ENCODE assay signal across 1 cellular context in genomic region chr1:18901147-18901951, GRCh38.
TF ChIP-seq lines count a peak whose summit lies in the region.

No MANE protein-coding gene starts in this region.

TF ChIP-seq in HepG2, 621 proteins besides CTCF, POLR2A, EP300 and RAD21 (continued from another document):
- 0 out of 2 replicates have a peak, but pooled peaks have one; percentile 49 for TF ChIP-seq ZNF646 (CRISPR knock-in tag; IDR thresholded peaks at IDR 0.05)
- peak; percentile 87 for TF ChIP-seq ZNF614 (CRISPR knock-in tag; IDR thresholded peaks at IDR 0.05; ENCODE audit: borderline replicate concordance)
- no peak for TF ChIP-seq CEBPZ (IDR thresholded peaks at IDR 0.05; ENCODE audit: low read length)
- TF ChIP-seq DBP (CRISPR knock-in tag; IDR thresholded peaks at IDR 0.05; ENCODE audit: not compliant biosample characterization), result no peak
- TF ChIP-seq THYN1 (CRISPR knock-in tag; IDR thresholded peaks at IDR 0.05; ENCODE audit: borderline replicate concordance, low read depth), result no peak
- TF ChIP-seq ZKSCAN8 (CRISPR knock-in tag; IDR thresholded peaks at IDR 0.05; ENCODE audit: borderline replicate concordance), result peak; percentile 80; the same call in 1 of the 2 replicates
- no peak for TF ChIP-seq NFE2 (CRISPR knock-in tag; IDR thresholded peaks at IDR 0.05)
- TF ChIP-seq POGK (CRISPR knock-in tag; conservative IDR thresholded peaks at IDR 0.05), result no peak
- peak; percentile 76; the same call in 1 of the 2 replicates for TF ChIP-seq KDM3A (CRISPR knock-in tag; IDR thresholded peaks at IDR 0.05; ENCODE audit: low read depth)
- no peak for TF ChIP-seq ZNF24 (IDR thresholded peaks at IDR 0.05)
- no peak for TF ChIP-seq ZNF724P (CRISPR knock-in tag; IDR thresholded peaks at IDR 0.05; ENCODE audit: borderline replicate concordance)
- no peak for TF ChIP-seq ZBTB39 (CRISPR knock-in tag; IDR thresholded peaks at IDR 0.05)
- no peak for TF ChIP-seq NKX3-1 (CRISPR knock-in tag; IDR thresholded peaks at IDR 0.05)
- TF ChIP-seq ZNF510 (CRISPR knock-in tag; IDR thresholded peaks at IDR 0.05; ENCODE audit: low read depth), result no peak
- peak; percentile 85 for TF ChIP-seq BCL6 (CRISPR knock-in tag; IDR thresholded peaks at IDR 0.05)
- TF ChIP-seq SUZ12 (IDR thresholded peaks at IDR 0.05; ENCODE audit: low read depth, low read length), result no peak
- TF ChIP-seq NFKB2 (CRISPR knock-in tag; IDR thresholded peaks at IDR 0.05; ENCODE audit: borderline replicate concordance), result peak; percentile 63; the same call in 1 of the 2 replicates
- TF ChIP-seq DR1 (CRISPR knock-in tag; IDR thresholded peaks at IDR 0.05), result no peak
- no peak for TF ChIP-seq ZNF749 (CRISPR knock-in tag; IDR thresholded peaks at IDR 0.05; ENCODE audit: borderline replicate concordance)
- TF ChIP-seq ZNF660 (CRISPR knock-in tag; IDR thresholded peaks at IDR 0.05; ENCODE audit: borderline replicate concordance, low read depth), result no peak
- no peak for TF ChIP-seq BATF2 (CRISPR knock-in tag; IDR thresholded peaks at IDR 0.05)
- TF ChIP-seq, protein P1, sequence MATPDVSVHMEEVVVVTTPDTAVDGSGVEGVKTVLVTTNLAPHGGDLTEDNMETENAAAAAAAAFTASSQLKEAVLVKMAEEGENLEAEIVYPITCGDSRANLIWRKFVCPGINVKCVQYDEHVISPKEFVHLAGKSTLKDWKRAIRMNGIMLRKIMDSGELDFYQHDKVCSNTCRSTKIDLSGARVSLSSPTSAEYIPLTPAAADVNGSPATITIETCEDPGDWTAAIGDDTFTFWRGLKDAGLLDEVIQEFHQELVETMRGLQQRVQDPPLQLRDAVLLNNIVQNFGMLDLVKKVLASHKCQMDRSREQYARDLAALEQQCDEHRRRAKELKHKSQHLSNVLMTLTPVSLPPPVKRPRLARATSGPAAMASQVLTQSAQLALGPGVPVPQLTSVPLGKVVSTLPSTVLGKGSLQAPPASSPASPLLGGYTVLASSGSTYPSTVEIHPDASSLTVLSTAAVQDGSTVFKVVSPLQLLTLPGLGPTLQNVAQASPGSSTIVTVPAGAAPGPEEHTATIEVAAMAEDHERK (CRISPR knock-in tag; IDR thresholded peaks at IDR 0.05; ENCODE audit: low read depth), result no peak
- TF ChIP-seq KDM5B (CRISPR knock-in tag; IDR thresholded peaks at IDR 0.05; ENCODE audit: borderline replicate concordance), result no peak
- no peak for TF ChIP-seq SMAD9 (CRISPR knock-in tag; IDR thresholded peaks at IDR 0.05)
- peak; percentile 75; the same call in 1 of the 2 replicates for TF ChIP-seq TCF7 (IDR thresholded peaks at IDR 0.05; ENCODE audit: low read depth)
- peak; percentile 42; the same call in 1 of the 2 replicates for TF ChIP-seq ZNF605 (CRISPR knock-in tag; IDR thresholded peaks at IDR 0.05)
- no peak for TF ChIP-seq GATA4 (IDR thresholded peaks at IDR 0.05; ENCODE audit: borderline replicate concordance, low read depth)
- no peak for TF ChIP-seq RARG (CRISPR knock-in tag; IDR thresholded peaks at IDR 0.05; ENCODE audit: low read depth)
- peak; percentile 35; the same call in 1 of the 2 replicates for TF ChIP-seq FOXJ3 (CRISPR knock-in tag; IDR thresholded peaks at IDR 0.05; ENCODE audit: borderline replicate concordance)
- TF ChIP-seq, protein P2, sequence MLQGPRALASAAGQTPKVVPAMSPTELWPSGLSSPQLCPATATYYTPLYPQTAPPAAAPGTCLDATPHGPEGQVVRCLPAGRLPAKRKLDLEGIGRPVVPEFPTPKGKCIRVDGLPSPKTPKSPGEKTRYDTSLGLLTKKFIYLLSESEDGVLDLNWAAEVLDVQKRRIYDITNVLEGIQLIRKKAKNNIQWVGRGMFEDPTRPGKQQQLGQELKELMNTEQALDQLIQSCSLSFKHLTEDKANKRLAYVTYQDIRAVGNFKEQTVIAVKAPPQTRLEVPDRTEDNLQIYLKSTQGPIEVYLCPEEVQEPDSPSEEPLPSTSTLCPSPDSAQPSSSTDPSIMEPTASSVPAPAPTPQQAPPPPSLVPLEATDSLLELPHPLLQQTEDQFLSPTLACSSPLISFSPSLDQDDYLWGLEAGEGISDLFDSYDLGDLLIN (CRISPR knock-in tag; IDR thresholded peaks at IDR 0.05; ENCODE audit: borderline replicate concordance), result no peak
